In the genomic region with DNA sequence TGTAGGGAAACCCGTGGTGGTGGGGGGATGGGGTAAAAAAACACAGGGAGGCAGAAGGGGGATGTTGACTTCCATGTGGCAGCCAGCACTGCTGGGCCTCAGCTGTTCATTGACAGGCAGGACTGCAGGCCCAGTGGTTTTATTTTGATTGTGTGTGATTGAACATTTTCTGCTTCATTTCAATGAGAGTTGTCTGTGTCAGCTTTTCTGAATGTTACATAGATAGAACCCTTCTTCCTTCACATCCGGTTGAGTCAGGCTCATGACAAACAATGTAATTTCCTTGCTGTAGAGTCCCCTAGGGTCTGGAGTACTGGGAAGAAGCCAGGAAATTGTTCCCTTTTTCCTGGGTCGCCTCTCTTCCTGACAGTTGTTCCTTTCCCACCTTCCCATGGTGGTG, we compare ENCODE assay signal across 12 cellular contexts. TPM values are rescaled to one million over a fixed set of nuclear protein-coding genes. Genes with fewer than 3 reads are reported as not detected.
A peak's percentile ranks its signal among the peaks of the same experiment; 100 is the strongest.
DNase-seq lines count a peak whose midpoint lies in the region; ATAC-seq and TF ChIP-seq lines count a peak whose summit lies in the region.
"Had no signal": no experiment of that assay in that cellular context is flagged by ENCODE, and none has a peak within 500 bp of the region (broad histone marks: within the 10 kb centered on the region; RNA-seq: fewer than 3 reads in every experiment).

No MANE protein-coding gene starts in this region.

- TF ChIP-seq CTCF in SK-N-SH (IDR thresholded peaks at IDR 0.05) (no peak), RWPE1 (conservative IDR thresholded peaks at IDR 0.05; ENCODE audit: low read depth) (no peak), fibroblast of pulmonary artery (IDR thresholded peaks at IDR 0.05; ENCODE audit: low read length, missing control alignments) (no peak)

- H3K9me3 ChIP-seq in SK-N-SH (no peaks in the 10 kb centered on the region), SJCRH30 (replicated peaks) (no peaks in the 10 kb centered on the region)
- H3K9me3 ChIP-seq: ovary had no signal

- H2AFZ ChIP-seq in SK-N-SH (ENCODE audit: low read depth) = 0 out of 2 replicates have a peak overlapping the region, but pooled peaks have one; percentile 41

- no peak overlapping the region for H3K9ac ChIP-seq in SK-N-SH

- CTCF ChIA-PET in SK-N-SH (lab: Yijun Ruan, JAX) = interaction anchor here (1.5 to 2.4 kb wide), 2 partner anchors 23 to 30 kb away, joined by 3 to 9 read pairs; no protein-coding TSS in a partner anchor
- CTCF ChIA-PET in RWPE1 (lab: Yijun Ruan, JAX) = interaction anchor here (0.6 kb wide), 1 partner anchor 227 kb away, joined by 3 read pairs; no protein-coding TSS in a partner anchor

- H3K9me2 ChIP-seq in SK-N-SH = no peaks in the 10 kb centered on the region

- DNase-seq in SK-N-SH (no peak), RWPE1 (ENCODE audit: low spot score) (no peak), fibroblast of pulmonary artery (ENCODE audit: low read depth) (peak; percentile 67), renal cortical epithelial cell (ENCODE audit: low read depth) (peak; percentile 41), NCI-H2107 (lab: John Stamatoyannopoulos, UW) (no peak), SJCRH30 (no peak)
- DNase-seq: activated naive CD8-positive, alpha-beta T cell treated with anti-CD3 and anti-CD28 coated beads, Interleukin-2, amount 50 U/mL, for 24 hours; Kasumi-1; ovary; stimulated activated CD4-positive, alpha-beta T cell treated with anti-CD3 and anti-CD28 coated beads, Interleukin-2, amount 100 ng/mL, for 48 hours had no signal

- POLR2A ChIA-PET in SK-N-SH (lab: Yijun Ruan, JAX) = no interaction called here
- POLR2A ChIA-PET in RWPE1 (lab: Yijun Ruan, JAX; ENCODE audit: low non-redundant PET) = no interaction called here

- H3K4me1 ChIP-seq in SK-N-SH (ENCODE audit: control insufficient read depth in 1 of 2, insufficient read depth in 2 of 2, low read depth in 1 of 2, low read length in 1 of 2) = peaks cover 7 to 13% of the 10 kb centered on the region in 2 experiments; a peak in 2 of 4 replicates
- H3K4me1 ChIP-seq in SJCRH30 = no peaks in the 10 kb centered on the region

- H3K4me2 ChIP-seq in SK-N-SH = peak overlapping the region; percentile 17; the same call in 1 of the 2 replicates

- TF ChIP-seq EP300 in SK-N-SH (IDR thresholded peaks at IDR 0.05; ENCODE audit: borderline replicate concordance in 1 of 2, low read depth in 1 of 2, low read length in 1 of 2) = no peak

- peaks cover 5% of the 10 kb centered on the region for H3F3A ChIP-seq in SK-N-SH (replicated peaks; ENCODE audit: insufficient read depth)

- peak overlapping the region in 1 of 2 experiments; percentile 22; a peak in 3 of 4 replicates for H3K27ac ChIP-seq in SK-N-SH (ENCODE audit: low read depth in 2 of 2, low read length in 1 of 2)
- H3K27ac ChIP-seq in RWPE1 = peak overlapping the region; percentile 35; the same call in 1 of the 2 replicates
- H3K27ac ChIP-seq in SJCRH30 = no peak overlapping the region
- H3K27ac ChIP-seq: ovary had no signal

- H3K27me3 ChIP-seq in SK-N-SH (ENCODE audit: insufficient read depth) (no peaks in the 10 kb centered on the region), SJCRH30 (no peaks in the 10 kb centered on the region)
- H3K27me3 ChIP-seq: ovary had no signal

- H3K36me3 ChIP-seq in SK-N-SH (replicated peaks in 1 of 2; ENCODE audit: control insufficient read depth in 1 of 2, insufficient read depth in 2 of 2, low read length in 1 of 2) = no peaks in the 10 kb centered on the region
- H3K36me3 ChIP-seq in SJCRH30 = no peaks in the 10 kb centered on the region
- H3K36me3 ChIP-seq: ovary had no signal

- no peak for TF ChIP-seq RAD21 in SK-N-SH (IDR thresholded peaks at IDR 0.05; ENCODE audit: low read length)

- H3K79me2 ChIP-seq in SK-N-SH (ENCODE audit: insufficient read depth) = no peaks in the 10 kb centered on the region

- no peaks in the 10 kb centered on the region for H4K20me1 ChIP-seq in SK-N-SH (ENCODE audit: insufficient read depth)

- no peak overlapping the region for H3K4me3 ChIP-seq in SK-N-SH (ENCODE audit: low read depth in 2 of 2, low read length in 1 of 2)
- no peak overlapping the region for H3K4me3 ChIP-seq in fibroblast of pulmonary artery (replicated peaks; ENCODE audit: low read depth, low read length)
- H3K4me3 ChIP-seq in SJCRH30 = no peak overlapping the region
- H3K4me3 ChIP-seq: ovary had no signal

- ATAC-seq in SK-N-SH treated with all-trans-retinoic acid at 6 μM for 48 hours (no peak), GM18909 (IDR thresholded peaks at IDR 0.05; ENCODE audit: poor library complexity, unreplicated experiment) (no peak)
- ATAC-seq: activated naive CD8-positive, alpha-beta T cell treated with anti-CD3 and anti-CD28 coated beads, Interleukin-2, amount 50 U/mL, for 24 hours had no signal

- WGBS in SK-N-SH (ENCODE audit: low lambda C conversion rate) = 21% methylated on average over 3 of the region's 3 CpGs

TF ChIP-seq in SK-N-SH, 30 proteins besides CTCF, POLR2A, EP300 and RAD21:
- no peak for TF ChIP-seq MEF2A (IDR thresholded peaks at IDR 0.05; ENCODE audit: borderline replicate concordance, low read depth)
- TF ChIP-seq, protein P1, sequence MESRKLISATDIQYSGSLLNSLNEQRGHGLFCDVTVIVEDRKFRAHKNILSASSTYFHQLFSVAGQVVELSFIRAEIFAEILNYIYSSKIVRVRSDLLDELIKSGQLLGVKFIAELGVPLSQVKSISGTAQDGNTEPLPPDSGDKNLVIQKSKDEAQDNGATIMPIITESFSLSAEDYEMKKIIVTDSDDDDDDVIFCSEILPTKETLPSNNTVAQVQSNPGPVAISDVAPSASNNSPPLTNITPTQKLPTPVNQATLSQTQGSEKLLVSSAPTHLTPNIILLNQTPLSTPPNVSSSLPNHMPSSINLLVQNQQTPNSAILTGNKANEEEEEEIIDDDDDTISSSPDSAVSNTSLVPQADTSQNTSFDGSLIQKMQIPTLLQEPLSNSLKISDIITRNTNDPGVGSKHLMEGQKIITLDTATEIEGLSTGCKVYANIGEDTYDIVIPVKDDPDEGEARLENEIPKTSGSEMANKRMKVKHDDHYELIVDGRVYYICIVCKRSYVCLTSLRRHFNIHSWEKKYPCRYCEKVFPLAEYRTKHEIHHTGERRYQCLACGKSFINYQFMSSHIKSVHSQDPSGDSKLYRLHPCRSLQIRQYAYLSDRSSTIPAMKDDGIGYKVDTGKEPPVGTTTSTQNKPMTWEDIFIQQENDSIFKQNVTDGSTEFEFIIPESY (IDR thresholded peaks at IDR 0.05; ENCODE audit: borderline replicate concordance, low read depth) = no peak

TF ChIP-seq in SK-N-SH treated with all-trans-retinoic acid at 6 μM for 48 hours, 23 proteins besides CTCF, POLR2A, EP300 and RAD21 (continues in another document):
- TF ChIP-seq RARB (CRISPR knock-in tag; IDR thresholded peaks at IDR 0.05) (no peak), TOX (CRISPR knock-in tag; IDR thresholded peaks at IDR 0.05; ENCODE audit: borderline replicate concordance) (no peak), ZFP30 (CRISPR knock-in tag; IDR thresholded peaks at IDR 0.05) (no peak), ZNF8 (CRISPR knock-in tag; IDR thresholded peaks at IDR 0.05) (no peak), ZNF70 (CRISPR knock-in tag; IDR thresholded peaks at IDR 0.05) (no peak), POU6F1 (CRISPR knock-in tag; IDR thresholded peaks at IDR 0.05; ENCODE audit: borderline replicate concordance, low read depth) (no peak), ISL1 (CRISPR knock-in tag; IDR thresholded peaks at IDR 0.05) (no peak), PPARA (CRISPR knock-in tag; IDR thresholded peaks at IDR 0.05; ENCODE audit: borderline replicate concordance) (no peak)

RNA-seq across cellular contexts. Expression of gene RPP25, which starts 8.2 kb away (rescaled TPM):
- 1.7 TPM in 2 replicates for polyA plus RNA-seq in SK-N-SH (2012; rRNA removed)
- 1.3 and 2.2 TPM in 2 replicates for polyA plus RNA-seq in SK-N-SH (2012; cell fraction: cytosol; rRNA removed)
- polyA plus RNA-seq in SK-N-SH (2012; cell fraction: nucleus; rRNA removed) = 0.82 and 0.92 TPM in 2 replicates
- 2.1 and 3.3 TPM in 2 replicates for total RNA-seq in renal cortical epithelial cell
- total RNA-seq in SJCRH30 (2014; rRNA removed; shearing (Covaris generic)) = 0.02 TPM in 1 of 2 replicates, not detected in the other

RNA-seq across cellular contexts. Expression of gene COX5A, which starts 26.9 kb away (rescaled TPM):
- polyA plus RNA-seq in SK-N-SH (2012; rRNA removed) = 112 and 158 TPM in 2 replicates
- polyA plus RNA-seq in SK-N-SH (2012; cell fraction: cytosol; rRNA removed) = 226 and 272 TPM in 2 replicates
- 69.9 and 72.9 TPM in 2 replicates for polyA plus RNA-seq in SK-N-SH (2012; cell fraction: nucleus; rRNA removed)
- total RNA-seq in renal cortical epithelial cell = 48.4 and 71.7 TPM in 2 replicates
- total RNA-seq in SJCRH30 (2014; rRNA removed; shearing (Covaris generic)) = 212 and 220 TPM in 2 replicates

RNA-seq across cellular contexts. Expression of gene SCAMP5, which starts 30.6 kb away (rescaled TPM):
- polyA plus RNA-seq in SK-N-SH (2012; rRNA removed) = 27.9 and 32.7 TPM in 2 replicates
- polyA plus RNA-seq in SK-N-SH (2012; cell fraction: cytosol; rRNA removed) = 17.4 and 22.3 TPM in 2 replicates
- 40.8 and 49.0 TPM in 2 replicates for polyA plus RNA-seq in SK-N-SH (2012; cell fraction: nucleus; rRNA removed)
- 0.69 and 10.6 TPM in 2 replicates for total RNA-seq in renal cortical epithelial cell
- 13.5 and 14.4 TPM in 2 replicates for total RNA-seq in SJCRH30 (2014; rRNA removed; shearing (Covaris generic))

RNA-seq across cellular contexts. Expression of gene FAM219B, which starts 58.1 kb away (rescaled TPM):
- 53.0 and 90.2 TPM in 2 replicates for polyA plus RNA-seq in SK-N-SH (2012; rRNA removed)
- 32.6 and 36.7 TPM in 2 replicates for polyA plus RNA-seq in SK-N-SH (2012; cell fraction: cytosol; rRNA removed)
- 376 and 407 TPM in 2 replicates for polyA plus RNA-seq in SK-N-SH (2012; cell fraction: nucleus; rRNA removed)
- 34.9 and 47.0 TPM in 2 replicates for total RNA-seq in renal cortical epithelial cell
- 22.6 and 29.3 TPM in 2 replicates for total RNA-seq in SJCRH30 (2014; rRNA removed; shearing (Covaris generic))

RNA-seq across cellular contexts. Expression of gene PPCDC, which starts 58.6 kb away (rescaled TPM):
- 19.8 and 20.7 TPM in 2 replicates for polyA plus RNA-seq in SK-N-SH (2012; rRNA removed)
- polyA plus RNA-seq in SK-N-SH (2012; cell fraction: cytosol; rRNA removed) = 8.5 and 11.6 TPM in 2 replicates
- polyA plus RNA-seq in SK-N-SH (2012; cell fraction: nucleus; rRNA removed) = 20.1 and 21.1 TPM in 2 replicates
- total RNA-seq in renal cortical epithelial cell = 8.7 TPM in 2 replicates
- 21.5 and 25.5 TPM in 2 replicates for total RNA-seq in SJCRH30 (2014; rRNA removed; shearing (Covaris generic))

Comparison
In these comparisons a context has a peak if more than half of its experiments do, and no peak if none do; other contexts are left out.
1. DNase-seq: peak in fibroblast of pulmonary artery (single experiment) and renal cortical epithelial cell (single experiment); none in SK-N-SH (single experiment), RWPE1 (single experiment), NCI-H2107 (single experiment) and SJCRH30 (0 of 2).